Comparison of ENCODE assay signal across 31 cellular contexts in genomic region chr11:102833731-102834130, GRCh38. TPM values are rescaled to one million over a fixed set of nuclear protein-coding genes. Genes with fewer than 3 reads are reported as not detected.
"Had no signal": no experiment of that assay in that cellular context is flagged by ENCODE, and none has a peak within 500 bp of the region (broad histone marks: within the 10 kb centered on the region; RNA-seq: fewer than 3 reads in every experiment).

No MANE protein-coding gene starts in this region.

- H3K4me3 ChIP-seq: dorsolateral prefrontal cortex, heart left ventricle, testis, tibial nerve, upper lobe of right lung, vagina had no signal

- H3K4me1 Mint-ChIP-seq: stimulated activated effector memory CD8-positive, alpha-beta T cell treated with anti-CD3 and anti-CD28 coated beads, Interleukin-12 subunit alpha, Interleukin-12 subunit beta, amount 100 ng/mL, for 72 hours had no signal

- H3K27ac Mint-ChIP-seq: naive thymus-derived CD8-positive, alpha-beta T cell; stimulated activated effector memory CD8-positive, alpha-beta T cell treated with anti-CD3 and anti-CD28 coated beads, Interleukin-12 subunit alpha, Interleukin-12 subunit beta, amount 100 ng/mL, for 72 hours had no signal

- H3K4me1 ChIP-seq: heart left ventricle, testis, tibial nerve, upper lobe of right lung, vagina had no signal

- FAIRE-seq: endometrium, frontal cortex, islet of Langerhans had no signal

- H3K36me3 ChIP-seq: heart left ventricle, neutrophil, tibial nerve, upper lobe of right lung, vagina had no signal

- DNase-seq: cortex of kidney; dorsolateral prefrontal cortex; effector memory CD4-positive, alpha-beta T cell; erythroblast; heart left ventricle; hippocampal formation; kidney glomerular epithelial cell; naive thymus-derived CD8-positive, alpha-beta T cell; posterior cingulate gyrus; right cardiac atrium; stimulated activated CD4-positive, alpha-beta T cell treated with anti-CD3 and anti-CD28 coated beads, Interleukin-4, amount 100 ng/mL, for 1 hour; stimulated activated CD8-positive, alpha-beta memory T cell treated with anti-CD3 and anti-CD28 coated beads, Interleukin-4, amount 100 ng/mL, for 48 hours; stimulated activated naive CD8-positive, alpha-beta T cell treated with anti-CD3 and anti-CD28 coated beads, Interleukin-15, Interleukin-2, amounts not matched to agents 100 U/mL and 50 U/mL, for 24 hours; testis; upper lobe of right lung had no signal

- H3K27me3 ChIP-seq: testis, tibial nerve, upper lobe of right lung, vagina had no signal

- ATAC-seq: heart left ventricle; naive thymus-derived CD8-positive, alpha-beta T cell; right cardiac atrium; stimulated activated effector memory CD8-positive, alpha-beta T cell treated with anti-CD3 and anti-CD28 coated beads, Interleukin-12 subunit alpha, Interleukin-12 subunit beta, amount 100 ng/mL, for 72 hours; stimulated activated naive CD8-positive, alpha-beta T cell treated with anti-CD3 and anti-CD28 coated beads, Interleukin-15, Interleukin-2, amounts not matched to agents 100 U/mL and 50 U/mL, for 24 hours; upper lobe of right lung had no signal

- H3K27ac ChIP-seq: dorsolateral prefrontal cortex, heart left ventricle, neutrophil, testis, tibial nerve, upper lobe of right lung, vagina had no signal

- H3K4me3 Mint-ChIP-seq: naive thymus-derived CD8-positive, alpha-beta T cell; stimulated activated effector memory CD8-positive, alpha-beta T cell treated with anti-CD3 and anti-CD28 coated beads, Interleukin-12 subunit alpha, Interleukin-12 subunit beta, amount 100 ng/mL, for 72 hours had no signal

- H3K9me3 ChIP-seq: heart left ventricle, neutrophil, testis, tibial nerve, upper lobe of right lung, vagina had no signal

- H3K9me3 Mint-ChIP-seq: stimulated activated effector memory CD8-positive, alpha-beta T cell treated with anti-CD3 and anti-CD28 coated beads, Interleukin-12 subunit alpha, Interleukin-12 subunit beta, amount 100 ng/mL, for 72 hours had no signal

RNA-seq across cellular contexts. Expression of gene MMP3, which starts 9.7 kb away (rescaled TPM):
- total RNA-seq: chondrocyte; frontal cortex; glomerular endothelial cell; heart left ventricle; liver; lung microvascular endothelial cell; mononuclear cell; naive thymus-derived CD8-positive, alpha-beta T cell; osteocyte; pulmonary artery endothelial cell; right cardiac atrium; testis; upper lobe of right lung; vagina had no signal
- polyA plus RNA-seq: heart left ventricle; liver; naive thymus-derived CD8-positive, alpha-beta T cell; neural cell; right cardiac atrium had no signal

RNA-seq across cellular contexts. Expression of gene MMP1, which starts 35.8 kb away (rescaled TPM):
- total RNA-seq: dorsolateral prefrontal cortex; frontal cortex; naive thymus-derived CD8-positive, alpha-beta T cell; osteocyte; tibial nerve; vagina had no signal
- polyA plus RNA-seq: naive thymus-derived CD8-positive, alpha-beta T cell; neural cell had no signal

RNA-seq across cellular contexts. Expression of gene MMP12, which starts 41.1 kb away (rescaled TPM):
- total RNA-seq: dorsolateral prefrontal cortex; frontal cortex; glomerular endothelial cell; liver; lung microvascular endothelial cell; mononuclear cell; naive thymus-derived CD8-positive, alpha-beta T cell; osteocyte; pulmonary artery endothelial cell; right cardiac atrium; tibial nerve; vagina had no signal
- polyA plus RNA-seq: heart left ventricle; liver; naive thymus-derived CD8-positive, alpha-beta T cell; neural cell; right cardiac atrium had no signal

RNA-seq across cellular contexts. Expression of gene MMP10, which starts 53.3 kb away (rescaled TPM):
- total RNA-seq: dorsolateral prefrontal cortex; frontal cortex; heart left ventricle; liver; mesenteric fat pad; naive thymus-derived CD8-positive, alpha-beta T cell; osteocyte; right cardiac atrium; tibial nerve; vagina had no signal
- polyA plus RNA-seq: heart left ventricle; liver; naive thymus-derived CD8-positive, alpha-beta T cell; neural cell; right cardiac atrium had no signal
